26 cellular contexts compared by ENCODE assay signal in the genomic region with DNA sequence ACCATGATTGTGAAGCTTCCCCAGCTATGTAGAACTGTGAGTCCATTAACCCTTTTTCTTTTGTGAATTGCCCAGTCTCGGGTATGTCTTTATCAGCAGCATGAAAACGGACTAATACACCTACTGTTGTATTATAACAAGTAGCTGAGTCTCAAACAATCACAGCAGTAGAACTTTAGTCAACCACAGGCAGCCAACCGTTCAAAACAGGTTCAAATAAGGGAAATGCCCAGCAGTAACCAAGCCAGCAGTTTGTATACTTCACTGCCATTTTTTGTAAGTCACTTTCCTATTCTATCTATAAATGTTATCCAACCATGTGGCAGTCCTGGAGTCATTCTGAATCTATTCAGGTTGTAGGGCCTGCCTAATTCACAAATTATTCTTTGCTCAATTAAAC.
"Had no signal": no experiment of that assay in that cellular context is flagged by ENCODE, and none has a peak within 500 bp of the region (broad histone marks: within the 10 kb centered on the region; RNA-seq: fewer than 3 reads in every experiment).

No MANE protein-coding gene starts in this region.

- H3K36me3 ChIP-seq: esophagus muscularis mucosa, left lung, sigmoid colon, uterus had no signal

- H3K27ac ChIP-seq: esophagus muscularis mucosa, hepatocyte, left lung, sigmoid colon, testis, uterus had no signal

- FAIRE-seq: astrocyte, colon, endothelial cell of umbilical vein, frontal cortex had no signal

- ATAC-seq: activated T-cell treated with anti-CD3 and anti-CD28 coated beads, Interleukin-2, amount 50 U/mL, for 4 hours; effector memory CD8-positive, alpha-beta T cell; left lung; WTC11 had no signal

- H2AFZ ChIP-seq: hepatocyte had no signal

- H3K79me2 ChIP-seq: hepatocyte had no signal

- H3K4me2 ChIP-seq: hepatocyte, smooth muscle cell had no signal

- H3K9me3 ChIP-seq: esophagus muscularis mucosa, left lung, sigmoid colon, testis, uterus had no signal

- H3K4me3 ChIP-seq: esophagus muscularis mucosa, hepatocyte, left lung, lung, sigmoid colon, smooth muscle cell, testis, uterus had no signal

- H3K27me3 ChIP-seq: esophagus muscularis mucosa, hepatocyte, left lung, sigmoid colon, testis, uterus had no signal

- H3K4me1 ChIP-seq: esophagus muscularis mucosa, left lung, sigmoid colon, testis, uterus had no signal

- DNase-seq: activated CD4-positive, alpha-beta T cell treated with anti-CD3 and anti-CD28 coated beads for 4 hours; activated CD4-positive, alpha-beta T cell treated with anti-CD3 and anti-CD28 coated beads, Interleukin-2, amount 50 U/mL, for 48 hours; activated CD8-positive, alpha-beta memory T cell treated with anti-CD3 and anti-CD28 coated beads, Interleukin-2, amount 50 U/mL, for 48 hours; activated naive CD4-positive, alpha-beta T cell treated with Interleukin-2 at 50 U/mL for 16 hours; activated naive CD8-positive, alpha-beta T cell treated with anti-CD3 and anti-CD28 coated beads for 36 hours; activated T-cell treated with anti-CD3 and anti-CD28 coated beads, Interleukin-2, amount 50 U/mL, for 4 hours; effector memory CD8-positive, alpha-beta T cell; glutamatergic neuron; immature natural killer cell; left lung; naive B cell; sigmoid colon; stimulated activated CD4-positive, alpha-beta T cell treated with anti-CD3 and anti-CD28 coated beads, Interleukin-2, amount 100 ng/mL, for 48 hours; stimulated activated naive CD4-positive, alpha-beta T cell; testis; trophoblast cell; uterus had no signal
